In the genomic region with DNA sequence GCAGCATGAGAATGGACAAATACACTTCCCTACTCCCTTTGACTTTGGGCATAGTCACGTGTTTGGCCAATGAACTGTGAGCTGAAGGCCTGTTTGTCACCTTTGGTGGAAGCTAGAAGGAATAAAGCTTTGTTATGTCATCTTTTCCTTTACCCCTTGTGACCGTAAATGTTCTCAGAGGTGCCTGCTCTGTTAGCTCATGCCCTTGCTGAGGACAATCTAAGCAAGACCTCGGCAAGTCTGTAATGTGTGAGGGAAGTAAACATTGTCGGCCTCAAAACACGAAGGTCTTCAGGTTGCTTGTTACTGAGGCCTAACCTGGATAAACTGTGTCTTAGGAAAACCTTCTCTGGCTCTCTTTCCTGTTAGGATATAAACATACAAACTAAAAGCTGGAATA, we compare ENCODE assay signal across 22 cellular contexts.
A peak's percentile ranks its signal among the peaks of the same experiment; 100 is the strongest.
DNase-seq lines count a peak whose midpoint lies in the region; TF ChIP-seq lines count a peak whose summit lies in the region.
"Had no signal": no experiment of that assay in that cellular context is flagged by ENCODE, and none has a peak within 500 bp of the region (broad histone marks: within the 10 kb centered on the region; RNA-seq: fewer than 3 reads in every experiment).

No MANE protein-coding gene starts in this region.

- no peaks in the 10 kb centered on the region for H3K9me2 ChIP-seq in neural cell (ENCODE audit: insufficient read depth, low read length)

- H3K4me2 ChIP-seq in neural cell (ENCODE audit: low read length), result no peak overlapping the region
- H3K4me2 ChIP-seq: GM23338, PC-9 had no signal

- no peak overlapping the region for H3K4me3 Mint-ChIP-seq in endodermal cell
- H3K4me3 Mint-ChIP-seq in activated T-cell treated with anti-CD3 and anti-CD28 coated beads, Interleukin-2, amount 50 U/mL, for 24 hours, result no peak overlapping the region
- H3K4me3 Mint-ChIP-seq: CD4-positive, alpha-beta memory T cell; GM23338; HFFc6 had no signal

- no peaks in the 10 kb centered on the region for H3K27me3 Mint-ChIP-seq in endodermal cell (ENCODE audit: insufficient read depth)
- no peaks in the 10 kb centered on the region for H3K27me3 Mint-ChIP-seq in activated T-cell treated with anti-CD3 and anti-CD28 coated beads, Interleukin-2, amount 50 U/mL, for 24 hours
- H3K27me3 Mint-ChIP-seq: CD4-positive, alpha-beta memory T cell had no signal

- TF ChIP-seq CTCF in endodermal cell (conservative IDR thresholded peaks at IDR 0.05) (no peak), neural cell (IDR thresholded peaks at IDR 0.05; ENCODE audit: poor library complexity, severe bottlenecking) (no peak), testis (IDR thresholded peaks at IDR 0.05) (no peak)

- H3K4me1 Mint-ChIP-seq in endodermal cell, result peaks cover 14% of the 10 kb centered on the region
- H3K4me1 Mint-ChIP-seq in activated T-cell treated with anti-CD3 and anti-CD28 coated beads, Interleukin-2, amount 50 U/mL, for 24 hours (ENCODE audit: low read depth), result no peaks in the 10 kb centered on the region
- H3K4me1 Mint-ChIP-seq: CD4-positive, alpha-beta memory T cell; GM23338 had no signal

- H3K27ac ChIP-seq in endodermal cell (ENCODE audit: low read depth, low read length), result no peak overlapping the region
- peak overlapping the region; percentile 47 for H3K27ac ChIP-seq in neural cell (ENCODE audit: low read length)
- H3K27ac ChIP-seq in testis, result no peak overlapping the region
- H3K27ac ChIP-seq: PC-9, SJSA1 had no signal

- no peaks in the 10 kb centered on the region for H3F3A ChIP-seq in neural cell (ENCODE audit: insufficient read depth, low read length, poor library complexity, severe bottlenecking)

- H3K4me3 ChIP-seq in endodermal cell (ENCODE audit: low read length) (no peak overlapping the region), neural cell (ENCODE audit: low read length) (no peak overlapping the region), testis (no peak overlapping the region)
- H3K4me3 ChIP-seq: GM12878, GM23338, HAP-1, PC-9, SJSA1 had no signal

- no peak overlapping the region for H3K27ac Mint-ChIP-seq in endodermal cell
- H3K27ac Mint-ChIP-seq in activated T-cell treated with anti-CD3 and anti-CD28 coated beads, Interleukin-2, amount 50 U/mL, for 24 hours, result no peak overlapping the region
- H3K27ac Mint-ChIP-seq: CD4-positive, alpha-beta memory T cell; GM23338; HFFc6 had no signal

- no peak for TF ChIP-seq EP300 in neural cell (conservative IDR thresholded peaks at IDR 0.05; ENCODE audit: poor library complexity, severe bottlenecking)

- peaks cover 3% of the 10 kb centered on the region for H3K36me3 Mint-ChIP-seq in endodermal cell (ENCODE audit: low read depth)
- no peaks in the 10 kb centered on the region for H3K36me3 Mint-ChIP-seq in activated T-cell treated with anti-CD3 and anti-CD28 coated beads, Interleukin-2, amount 50 U/mL, for 24 hours (ENCODE audit: low read depth)
- H3K36me3 Mint-ChIP-seq: CD4-positive, alpha-beta memory T cell had no signal

- H3K4me1 ChIP-seq in endodermal cell (ENCODE audit: control insufficient read depth, insufficient read depth, low read length) (no peaks in the 10 kb centered on the region), testis (no peaks in the 10 kb centered on the region)
- H3K4me1 ChIP-seq: HAP-1, SJSA1 had no signal

- no peak overlapping the region for H2AFZ ChIP-seq in neural cell (ENCODE audit: low read depth, low read length)
- H2AFZ ChIP-seq: GM23338, PC-9 had no signal

- peak; percentile 45 for DNase-seq in DMS153 (lab: John Stamatoyannopoulos, UW)
- peak; percentile 32 for DNase-seq in DMS153 treated with DMSO at 0.1 percent for 48 hours (lab: John Stamatoyannopoulos, UW; ENCODE audit: unreplicated experiment)
- peak; percentile 9 for DNase-seq in endodermal cell
- no peak for DNase-seq in activated T-cell treated with anti-CD3 and anti-CD28 coated beads, Interleukin-2, amount 50 U/mL, for 24 hours
- DNase-seq in T1000 (lab: John Stamatoyannopoulos, UW), result no peak
- DNase-seq in testis, result no peak
- DNase-seq: C1 segment of cervical spinal cord; CD4-positive, alpha-beta memory T cell; EL; GDM1; HFFc6; Karpas-422; MV-4-11; NCI-H1694; NCI-H2171 treated with DMSO at 0.1 percent for 48 hours; NCI-H526; PC-9 had no signal

- H3K36me3 ChIP-seq in endodermal cell (ENCODE audit: control insufficient read depth, insufficient read depth, low read length), result no peaks in the 10 kb centered on the region
- no peaks in the 10 kb centered on the region for H3K36me3 ChIP-seq in neural cell (ENCODE audit: insufficient read depth, low read length)
- no peaks in the 10 kb centered on the region for H3K36me3 ChIP-seq in testis (ENCODE audit: low read depth, missing control alignments)
- H3K36me3 ChIP-seq: HAP-1, SJSA1 had no signal

- 93 to 94% methylated on average over 5 of the region's 5 CpGs for WGBS in endodermal cell (ENCODE audit: insufficient coverage in 1 of 2, insufficient read length in 1 of 2), 2 experiments
- WGBS in testis, 2 donors, result 92 to 93% methylated on average over 5 of the region's 5 CpGs

- no peaks in the 10 kb centered on the region for H4K20me1 ChIP-seq in neural cell (ENCODE audit: insufficient read depth)

- no peak for TF ChIP-seq RAD21 in neural cell (conservative IDR thresholded peaks at IDR 0.05)

- H3K79me2 ChIP-seq in neural cell (replicated peaks; ENCODE audit: insufficient read depth, low read length), result no peaks in the 10 kb centered on the region

- TF ChIP-seq POLR2A in testis (IDR thresholded peaks at IDR 0.05), result no peak

- H3K9me3 Mint-ChIP-seq in endodermal cell, result peaks cover 5% of the 10 kb centered on the region
- H3K9me3 Mint-ChIP-seq in activated T-cell treated with anti-CD3 and anti-CD28 coated beads, Interleukin-2, amount 50 U/mL, for 24 hours, result peaks cover 14% of the 10 kb centered on the region

- H3K9me3 ChIP-seq in endodermal cell (ENCODE audit: control insufficient read depth, low read length), result no peaks in the 10 kb centered on the region
- H3K9me3 ChIP-seq in neural cell (ENCODE audit: low read length), result no peaks in the 10 kb centered on the region
- H3K9me3 ChIP-seq in testis, result no peaks in the 10 kb centered on the region

- intact Hi-C loops in testis (cut with DNase I; ENCODE audit: low total_unique reads), result no loop called here

- H3K9ac ChIP-seq in endodermal cell (ENCODE audit: extremely low read depth, low read length, poor library complexity, severe bottlenecking), result no peak overlapping the region
- H3K9ac ChIP-seq in neural cell (ENCODE audit: low read length), result no peak overlapping the region

- H3K27me3 ChIP-seq in endodermal cell (ENCODE audit: control insufficient read depth, insufficient read depth, low read length, poor library complexity, severe bottlenecking) (no peaks in the 10 kb centered on the region), neural cell (ENCODE audit: insufficient read depth, low read depth, low read length) (no peaks in the 10 kb centered on the region), testis (no peaks in the 10 kb centered on the region)
- H3K27me3 ChIP-seq: SJSA1 had no signal

TF ChIP-seq in neural cell, 6 proteins besides CTCF, POLR2A, EP300 and RAD21:
- TF ChIP-seq EZH2 (IDR thresholded peaks at IDR 0.05; ENCODE audit: borderline replicate concordance, insufficient read depth, low read length, poor library complexity, severe bottlenecking) (no peak), MXI1 (conservative IDR thresholded peaks at IDR 0.05; ENCODE audit: poor library complexity, severe bottlenecking) (no peak), SMC3 (conservative IDR thresholded peaks at IDR 0.05; ENCODE audit: poor library complexity) (no peak), TAF1 (IDR thresholded peaks at IDR 0.05; ENCODE audit: low read depth) (no peak), POLR2AphosphoS5 (IDR thresholded peaks at IDR 0.05) (no peak)
- TF ChIP-seq, protein P1, sequence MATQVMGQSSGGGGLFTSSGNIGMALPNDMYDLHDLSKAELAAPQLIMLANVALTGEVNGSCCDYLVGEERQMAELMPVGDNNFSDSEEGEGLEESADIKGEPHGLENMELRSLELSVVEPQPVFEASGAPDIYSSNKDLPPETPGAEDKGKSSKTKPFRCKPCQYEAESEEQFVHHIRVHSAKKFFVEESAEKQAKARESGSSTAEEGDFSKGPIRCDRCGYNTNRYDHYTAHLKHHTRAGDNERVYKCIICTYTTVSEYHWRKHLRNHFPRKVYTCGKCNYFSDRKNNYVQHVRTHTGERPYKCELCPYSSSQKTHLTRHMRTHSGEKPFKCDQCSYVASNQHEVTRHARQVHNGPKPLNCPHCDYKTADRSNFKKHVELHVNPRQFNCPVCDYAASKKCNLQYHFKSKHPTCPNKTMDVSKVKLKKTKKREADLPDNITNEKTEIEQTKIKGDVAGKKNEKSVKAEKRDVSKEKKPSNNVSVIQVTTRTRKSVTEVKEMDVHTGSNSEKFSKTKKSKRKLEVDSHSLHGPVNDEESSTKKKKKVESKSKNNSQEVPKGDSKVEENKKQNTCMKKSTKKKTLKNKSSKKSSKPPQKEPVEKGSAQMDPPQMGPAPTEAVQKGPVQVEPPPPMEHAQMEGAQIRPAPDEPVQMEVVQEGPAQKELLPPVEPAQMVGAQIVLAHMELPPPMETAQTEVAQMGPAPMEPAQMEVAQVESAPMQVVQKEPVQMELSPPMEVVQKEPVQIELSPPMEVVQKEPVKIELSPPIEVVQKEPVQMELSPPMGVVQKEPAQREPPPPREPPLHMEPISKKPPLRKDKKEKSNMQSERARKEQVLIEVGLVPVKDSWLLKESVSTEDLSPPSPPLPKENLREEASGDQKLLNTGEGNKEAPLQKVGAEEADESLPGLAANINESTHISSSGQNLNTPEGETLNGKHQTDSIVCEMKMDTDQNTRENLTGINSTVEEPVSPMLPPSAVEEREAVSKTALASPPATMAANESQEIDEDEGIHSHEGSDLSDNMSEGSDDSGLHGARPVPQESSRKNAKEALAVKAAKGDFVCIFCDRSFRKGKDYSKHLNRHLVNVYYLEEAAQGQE (IDR thresholded peaks at IDR 0.05; ENCODE audit: borderline replicate concordance), result no peak

Comparison
In these comparisons a context has a peak if more than half of its experiments do, and no peak if none do; other contexts are left out.
1. DNase-seq: peak in DMS153 (single experiment), DMS153 treated with DMSO at 0.1 percent for 48 hours (single experiment) and endodermal cell (single experiment); none in activated T-cell treated with anti-CD3 and anti-CD28 coated beads, Interleukin-2, amount 50 U/mL, for 24 hours (single experiment), T1000 (single experiment) and testis (single experiment).